ENCODE assay signal across 1 cellular context in the genomic region with DNA sequence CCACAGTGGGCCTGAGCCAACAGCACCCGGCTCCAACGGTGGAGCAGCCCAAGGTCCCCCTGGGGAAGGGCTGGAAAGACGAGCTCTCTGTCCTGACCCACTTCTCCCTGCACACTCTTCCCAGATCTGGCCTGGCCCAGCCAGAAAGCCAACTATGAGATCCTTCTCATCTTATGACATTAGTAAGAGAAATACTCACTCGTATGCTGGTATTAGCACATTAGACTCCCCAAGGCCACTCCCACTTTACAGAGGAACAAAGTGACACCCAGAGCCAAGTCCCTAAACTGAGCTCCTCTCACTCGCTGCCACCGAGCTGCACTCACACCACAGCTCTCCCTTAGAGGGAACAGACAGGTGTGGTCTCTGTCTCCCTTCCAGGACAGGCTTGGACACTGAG.
TF ChIP-seq lines count a peak whose summit lies in the region.

No MANE protein-coding gene starts in this region.

TF ChIP-seq in K562, 482 proteins besides CTCF, POLR2A, EP300 and RAD21:
- TF ChIP-seq CHCHD3 (CRISPR knock-in tag; IDR thresholded peaks at IDR 0.05) (no peak), PTRF (tag; IDR thresholded peaks at IDR 0.05) (no peak), SMARCA4 (IDR thresholded peaks at IDR 0.05) (no peak), KAT8 (IDR thresholded peaks at IDR 0.05; ENCODE audit: low read depth) (no peak), JUND (IDR thresholded peaks at IDR 0.05; ENCODE audit: borderline replicate concordance, low read depth, low read length) (no peak), JUND (tag; IDR thresholded peaks at IDR 0.05; ENCODE audit: borderline replicate concordance, low read depth, low read length) (no peak), NCOR1 (IDR thresholded peaks at IDR 0.05) (no peak), NKRF (IDR thresholded peaks at IDR 0.05; ENCODE audit: borderline replicate concordance) (no peak), NR2C1 (IDR thresholded peaks at IDR 0.05) (no peak), NR2C1 (tag; IDR thresholded peaks at IDR 0.05) (no peak), RBM15 (IDR thresholded peaks at IDR 0.05; ENCODE audit: insufficient read depth, low read length) (no peak), MXI1 (IDR thresholded peaks at IDR 0.05; ENCODE audit: low read depth, low read length) (no peak), EWSR1 (IDR thresholded peaks at IDR 0.05; ENCODE audit: borderline replicate concordance, low read depth, partially characterized antibody) (no peak), NR4A1 (CRISPR knock-in tag; IDR thresholded peaks at IDR 0.05) (no peak), NR4A1 (tag; IDR thresholded peaks at IDR 0.05) (no peak), TRIM25 (IDR thresholded peaks at IDR 0.05; ENCODE audit: borderline replicate concordance) (no peak), SMARCE1 (IDR thresholded peaks at IDR 0.05) (no peak), HNRNPK (IDR thresholded peaks at IDR 0.05; ENCODE audit: low read depth, low read length, poor library complexity, severe bottlenecking) (no peak), ETV6 (IDR thresholded peaks at IDR 0.05; ENCODE audit: borderline replicate concordance in 1 of 2, low read depth in 2 of 2, low read length in 1 of 2) (no peak), ETV6 (CRISPR knock-in tag; IDR thresholded peaks at IDR 0.05; ENCODE audit: borderline replicate concordance) (no peak), NEUROD1 (IDR thresholded peaks at IDR 0.05; ENCODE audit: borderline replicate concordance, low read depth, low read length, partially characterized antibody) (no peak), TEAD4 (IDR thresholded peaks at IDR 0.05; ENCODE audit: low read length) (no peak), TEAD4 (CRISPR knock-in tag; IDR thresholded peaks at IDR 0.05; ENCODE audit: borderline replicate concordance) (no peak)
- TF ChIP-seq, protein P1, sequence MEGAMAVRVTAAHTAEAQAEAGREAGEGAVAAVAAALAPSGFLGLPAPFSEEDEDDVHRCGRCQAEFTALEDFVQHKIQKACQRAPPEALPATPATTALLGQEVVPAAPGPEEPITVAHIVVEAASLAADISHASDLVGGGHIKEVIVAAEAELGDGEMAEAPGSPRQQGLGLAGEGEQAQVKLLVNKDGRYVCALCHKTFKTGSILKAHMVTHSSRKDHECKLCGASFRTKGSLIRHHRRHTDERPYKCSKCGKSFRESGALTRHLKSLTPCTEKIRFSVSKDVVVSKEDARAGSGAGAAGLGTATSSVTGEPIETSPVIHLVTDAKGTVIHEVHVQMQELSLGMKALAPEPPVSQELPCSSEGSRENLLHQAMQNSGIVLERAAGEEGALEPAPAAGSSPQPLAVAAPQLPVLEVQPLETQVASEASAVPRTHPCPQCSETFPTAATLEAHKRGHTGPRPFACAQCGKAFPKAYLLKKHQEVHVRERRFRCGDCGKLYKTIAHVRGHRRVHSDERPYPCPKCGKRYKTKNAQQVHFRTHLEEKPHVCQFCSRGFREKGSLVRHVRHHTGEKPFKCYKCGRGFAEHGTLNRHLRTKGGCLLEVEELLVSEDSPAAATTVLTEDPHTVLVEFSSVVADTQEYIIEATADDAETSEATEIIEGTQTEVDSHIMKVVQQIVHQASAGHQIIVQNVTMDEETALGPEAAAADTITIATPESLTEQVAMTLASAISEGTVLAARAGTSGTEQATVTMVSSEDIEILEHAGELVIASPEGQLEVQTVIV (CRISPR knock-in tag; IDR thresholded peaks at IDR 0.05; ENCODE audit: borderline replicate concordance): no peak
